In genomic region chr14:94125659-94126418, GRCh38 we compare ENCODE assay signal across 16 cellular contexts. TPM values are rescaled to one million over a fixed set of nuclear protein-coding genes. Genes with fewer than 3 reads are reported as not detected.
"Had no signal": no experiment of that assay in that cellular context is flagged by ENCODE, and none has a peak within 500 bp of the region (broad histone marks: within the 10 kb centered on the region; RNA-seq: fewer than 3 reads in every experiment).

No MANE protein-coding gene starts in this region.

- H3K36me3 ChIP-seq: colonic mucosa, gastrocnemius medialis, left ventricle myocardium inferior had no signal

- H3K27me3 ChIP-seq: adrenal gland, colonic mucosa, gastrocnemius medialis, tibial artery had no signal

- ATAC-seq: gastrocnemius medialis had no signal

- H3K27ac Mint-ChIP-seq: activated CD4-positive, alpha-beta T cell treated with anti-CD3 and anti-CD28 coated beads, Interleukin-2, amount 10 ng/mL, durations not matched to agents 7 days and 5 days had no signal

- H2AFZ ChIP-seq: parathyroid adenoma had no signal

- H3K4me3 ChIP-seq: adrenal gland, colonic mucosa, gastrocnemius medialis, left ventricle myocardium inferior, skin epidermis, tibial artery had no signal

- H3K27ac ChIP-seq: adrenal gland, colonic mucosa, gastrocnemius medialis, left ventricle myocardium inferior, parathyroid adenoma, skin epidermis, tibial artery had no signal

- H3K9ac ChIP-seq: parathyroid adenoma had no signal

- H3K4me3 Mint-ChIP-seq: activated CD4-positive, alpha-beta T cell treated with anti-CD3 and anti-CD28 coated beads, Interleukin-2, amount 10 ng/mL, durations not matched to agents 7 days and 5 days had no signal

- DNase-seq: activated CD4-positive, alpha-beta T cell treated with anti-CD3 and anti-CD28 coated beads, Interleukin-2, amount 10 ng/mL, durations not matched to agents 7 days and 5 days; activated CD4-positive, CD25-positive, alpha-beta regulatory T cell; activated naive CD4-positive, alpha-beta T cell treated with anti-CD3 and anti-CD28 coated beads, Interleukin-2, amount 50 U/mL, for 16 hours; caudate nucleus; effector CD8-positive, alpha-beta T cell; gastrocnemius medialis; left ventricle myocardium inferior; mesendoderm; retina; stimulated activated CD4-positive, alpha-beta T cell treated with anti-CD3 and anti-CD28 coated beads, Interleukin-4, amount 100 ng/mL, for 4 hours; T-helper 2 cell; tibial artery had no signal

- H3K79me2 ChIP-seq: parathyroid adenoma had no signal

- H3K9me3 ChIP-seq: adrenal gland, colonic mucosa, gastrocnemius medialis had no signal

- H3K4me1 ChIP-seq: colonic mucosa, parathyroid adenoma had no signal

RNA-seq across cellular contexts. Expression of gene PPP4R4, which starts 48.3 kb away (rescaled TPM):
- total RNA-seq: left ventricle myocardium inferior had no signal
